Comparison of ENCODE assay signal across 21 cellular contexts in genomic region chr20:32520927-32521203, GRCh38.
DNase-seq lines count a peak whose midpoint lies in the region; ATAC-seq and TF ChIP-seq lines count a peak whose summit lies in the region.
"Had no signal": no experiment of that assay in that cellular context is flagged by ENCODE, and none has a peak within 500 bp of the region (broad histone marks: within the 10 kb centered on the region; RNA-seq: fewer than 3 reads in every experiment).

No MANE protein-coding gene starts in this region.

- peaks cover 15 to 42% (median 25%) of the 10 kb centered on the region in 11 experiments; a peak in 17 of 22 replicates for H3K36me3 ChIP-seq in BLaER1 treated with 17β-estradiol and CSF1 and Interleukin-3, amounts not matched to agents 10 nM and 100 nM
- peaks cover 0 to 50% (median 12%) of the 10 kb centered on the region in 3 experiments for H3K36me3 ChIP-seq in naive thymus-derived CD4-positive, alpha-beta T cell (ENCODE audit: control insufficient read depth in 2 of 3, insufficient read depth in 3 of 3, low read length in 3 of 3)
- H3K36me3 ChIP-seq in brain microvascular endothelial cell (replicated peaks), result peaks cover 2% of the 10 kb centered on the region

- H3K9me3 ChIP-seq in BLaER1 treated with 17β-estradiol and CSF1 and Interleukin-3, amounts not matched to agents 10 nM and 100 nM (replicated peaks in 1 of 11), result no peaks in the 10 kb centered on the region
- H3K9me3 ChIP-seq in CD4-positive, alpha-beta T cell (ENCODE audit: control insufficient read depth, low read length), result no peaks in the 10 kb centered on the region
- no peaks in the 10 kb centered on the region for H3K9me3 ChIP-seq in T-helper 17 cell (ENCODE audit: control insufficient read depth, low read length, poor library complexity, severe bottlenecking)
- no peaks in the 10 kb centered on the region for H3K9me3 ChIP-seq in naive thymus-derived CD4-positive, alpha-beta T cell (ENCODE audit: control insufficient read depth in 2 of 3, low read length in 3 of 3)

- no peaks in the 10 kb centered on the region for H3K27me3 Mint-ChIP-seq in CD4-positive, alpha-beta T cell
- H3K27me3 Mint-ChIP-seq in T-helper 17 cell, result no peaks in the 10 kb centered on the region
- no peaks in the 10 kb centered on the region for H3K27me3 Mint-ChIP-seq in naive thymus-derived CD4-positive, alpha-beta T cell

- CTCF ChIA-PET in CD4-positive, alpha-beta T cell (lab: Charles Lee), result interaction anchor here (0.9 to 5.8 kb wide), 5 partner anchors 13 to 132 kb away, joined by 3 to 75 read pairs (median 40); no protein-coding TSS in a partner anchor
- CTCF ChIA-PET in naive thymus-derived CD4-positive, alpha-beta T cell (lab: Charles Lee), result interaction anchor here (0.7 to 11.4 kb wide), 9 partner anchors 10 to 271 kb away, joined by 3 to 320 read pairs (median 5); partner anchors contain the start of gene NOL4L

- H3K4me1 Mint-ChIP-seq in CD4-positive, alpha-beta T cell (ENCODE audit: low read depth), result peaks cover 59% of the 10 kb centered on the region
- H3K4me1 Mint-ChIP-seq in T-helper 17 cell, result peaks cover 36% of the 10 kb centered on the region
- peaks cover 38 to 77% (median 67%) of the 10 kb centered on the region in 7 donors for H3K4me1 Mint-ChIP-seq in naive thymus-derived CD4-positive, alpha-beta T cell

- peaks cover 3 to 51% (median 21%) of the 10 kb centered on the region in 11 experiments; a peak in 17 of 22 replicates for H4K20me1 ChIP-seq in BLaER1 treated with 17β-estradiol and CSF1 and Interleukin-3, amounts not matched to agents 10 nM and 100 nM

- POLR2A ChIA-PET in CD4-positive, alpha-beta T cell (lab: Charles Lee), result interaction anchor here (0.7 to 9.6 kb wide), 5 partner anchors 11 to 235 kb away, joined by 3 to 314 read pairs (median 9); partner anchors contain the start of gene NOL4L
- POLR2A ChIA-PET in naive thymus-derived CD4-positive, alpha-beta T cell (lab: Charles Lee), result interaction anchor here (0.6 to 26.0 kb wide), 7 partner anchors 11 to 136 kb away, joined by 3 to 623 read pairs (median 4); no protein-coding TSS in a partner anchor

- peaks cover 62 to 100% (median 99%) of the 10 kb centered on the region in 10 experiments for H3K4me1 ChIP-seq in BLaER1 treated with 17β-estradiol and CSF1 and Interleukin-3, amounts not matched to agents 10 nM and 100 nM
- peaks cover 26 to 64% of the 10 kb centered on the region in 2 donors for H3K4me1 ChIP-seq in naive thymus-derived CD4-positive, alpha-beta T cell (ENCODE audit: control insufficient read depth in 2 of 2, insufficient read depth in 2 of 2, low read length in 2 of 2)

- no peaks in the 10 kb centered on the region for H3K27me3 ChIP-seq in BLaER1 treated with 17β-estradiol and CSF1 and Interleukin-3, amounts not matched to agents 10 nM and 100 nM
- H3K27me3 ChIP-seq in CD4-positive, alpha-beta T cell (ENCODE audit: control insufficient read depth, insufficient read depth, low read length), result no peaks in the 10 kb centered on the region
- H3K27me3 ChIP-seq in naive thymus-derived CD4-positive, alpha-beta T cell (ENCODE audit: control insufficient read depth in 2 of 2, insufficient read depth in 2 of 2, low read length in 2 of 2), result no peaks in the 10 kb centered on the region
- no peaks in the 10 kb centered on the region for H3K27me3 ChIP-seq in brain microvascular endothelial cell (replicated peaks)

- TF ChIP-seq CTCF in CD4-positive, alpha-beta T cell (IDR thresholded peaks at IDR 0.05), result no peak
- no peak for TF ChIP-seq CTCF in brain microvascular endothelial cell (IDR thresholded peaks at IDR 0.05; ENCODE audit: low read depth, low read length, missing control alignments)

- no peak overlapping the region for H3K4me3 ChIP-seq in BLaER1 treated with 17β-estradiol and CSF1 and Interleukin-3, amounts not matched to agents 10 nM and 100 nM
- no peak overlapping the region for H3K4me3 ChIP-seq in naive thymus-derived CD4-positive, alpha-beta T cell (ENCODE audit: low read length)
- no peak overlapping the region for H3K4me3 ChIP-seq in brain microvascular endothelial cell (ENCODE audit: low read depth, low read length)
- H3K4me3 ChIP-seq: GM23338, K562, PC-9 had no signal

- peaks cover 63% of the 10 kb centered on the region for H3K36me3 Mint-ChIP-seq in CD4-positive, alpha-beta T cell (ENCODE audit: low read depth)
- H3K36me3 Mint-ChIP-seq in T-helper 17 cell (ENCODE audit: low read depth), result peaks cover 3% of the 10 kb centered on the region
- peaks cover 3 to 22% (median 9%) of the 10 kb centered on the region in 5 donors for H3K36me3 Mint-ChIP-seq in naive thymus-derived CD4-positive, alpha-beta T cell

- no peak for DNase-seq in CD4-positive, alpha-beta T cell
- DNase-seq in T-helper 17 cell (no peak), NCI-H82 (lab: John Stamatoyannopoulos, UW) (no peak), brain microvascular endothelial cell (no peak)
- no peak for DNase-seq in naive thymus-derived CD4-positive, alpha-beta T cell
- DNase-seq: ACHN, Calu3, DMS53, NCI-H1417 treated with DMSO at 0.1 percent for 48 hours, NCI-H2029, NCI-H345, NCI-H524 treated with DMSO at 0.1 percent for 48 hours, PC-9, SIG-M5 had no signal

- no peak for ATAC-seq in CD4-positive, alpha-beta T cell (ENCODE audit: poor library complexity)
- ATAC-seq in T-helper 17 cell (no peak), GM21381 (IDR thresholded peaks at IDR 0.05; ENCODE audit: unreplicated experiment) (no peak), HG03097 (IDR thresholded peaks at IDR 0.05; ENCODE audit: low FRiP score, unreplicated experiment) (no peak)
- ATAC-seq in naive thymus-derived CD4-positive, alpha-beta T cell, result no peak

- no peak overlapping the region for H3K4me3 Mint-ChIP-seq in CD4-positive, alpha-beta T cell
- H3K4me3 Mint-ChIP-seq in T-helper 17 cell, result no peak overlapping the region
- peak overlapping the region in 1 of 10 donors; percentile 67 for H3K4me3 Mint-ChIP-seq in naive thymus-derived CD4-positive, alpha-beta T cell
- H3K4me3 Mint-ChIP-seq: CD14-positive monocyte, GM23338 had no signal

- H3K9ac ChIP-seq in BLaER1 treated with 17β-estradiol and CSF1 and Interleukin-3, amounts not matched to agents 10 nM and 100 nM, result peak overlapping the region in 3 of 11 experiments; percentile 27 to 46 (median 41); a peak in 3 of 22 replicates

- in situ Hi-C loops in brain microvascular endothelial cell (cut with HindIII; ENCODE audit: low pct_ligation_motif_present, low sequenced_read_pairs), result no loop called here

- H3K4me2 ChIP-seq in BLaER1 treated with 17β-estradiol and CSF1 and Interleukin-3, amounts not matched to agents 10 nM and 100 nM, result peak overlapping the region in 8 of 11 experiments; percentile 42 to 90 (median 84); a peak in 16 of 22 replicates
- H3K4me2 ChIP-seq: GM23338, PC-9 had no signal

- H3K27ac ChIP-seq in BLaER1 treated with 17β-estradiol and CSF1 and Interleukin-3, amounts not matched to agents 10 nM and 100 nM, result no peak overlapping the region
- no peak overlapping the region for H3K27ac ChIP-seq in CD4-positive, alpha-beta T cell (ENCODE audit: low read depth, low read length)
- peak overlapping the region; percentile 50 for H3K27ac ChIP-seq in naive thymus-derived CD4-positive, alpha-beta T cell (ENCODE audit: low read depth, low read length)
- no peak overlapping the region for H3K27ac ChIP-seq in brain microvascular endothelial cell
- H3K27ac ChIP-seq: PC-9, RWPE1 had no signal

- peak overlapping the region; percentile 99 for H3K27ac Mint-ChIP-seq in CD4-positive, alpha-beta T cell
- H3K27ac Mint-ChIP-seq in T-helper 17 cell, result peak overlapping the region; percentile 86
- peak overlapping the region in 8 of 9 donors; percentile 54 to 95 (median 87) for H3K27ac Mint-ChIP-seq in naive thymus-derived CD4-positive, alpha-beta T cell
- H3K27ac Mint-ChIP-seq: GM23338 had no signal

- H3K9me3 Mint-ChIP-seq in CD4-positive, alpha-beta T cell, result no peaks in the 10 kb centered on the region
- no peaks in the 10 kb centered on the region for H3K9me3 Mint-ChIP-seq in naive thymus-derived CD4-positive, alpha-beta T cell
- H3K9me3 Mint-ChIP-seq: GM23338 had no signal

- intact Hi-C loops in CD4-positive, alpha-beta T cell (cut with DNase I, micrococcal nuclease), result loop anchor here (1.0 to 10.0 kb wide), 3 partner anchors 132 to 489 kb away; no protein-coding TSS in a partner anchor
- intact Hi-C loops in naive thymus-derived CD4-positive, alpha-beta T cell (cut with micrococcal nuclease), result loop anchor here (1.0 to 5.0 kb wide), 5 partner anchors 19 to 489 kb away; no protein-coding TSS in a partner anchor
